ENCODE assay signal across 8 cellular contexts in genomic region chr3:71875461-71875947, GRCh38.
A peak's percentile ranks its signal among the peaks of the same experiment; 100 is the strongest.
DNase-seq lines count a peak whose midpoint lies in the region; ATAC-seq and TF ChIP-seq lines count a peak whose summit lies in the region.

No MANE protein-coding gene starts in this region.

- TF ChIP-seq CTCF in RWPE2 (IDR thresholded peaks at IDR 0.05; ENCODE audit: poor library complexity, severe bottlenecking) = peak; percentile 89
- TF ChIP-seq CTCF in osteoblast (IDR thresholded peaks at IDR 0.05; ENCODE audit: extremely low read depth, low read depth, low read length) = peak; percentile 96
- TF ChIP-seq CTCF in thyroid gland (IDR thresholded peaks at IDR 0.05) = peak; percentile 60 to 92 (median 75)

- in situ Hi-C loops in G401 (cut with HindIII; ENCODE audit: low sequenced_read_pairs) = no loop called here

- H3K27ac ChIP-seq in RWPE2 (ENCODE audit: poor library complexity, severe bottlenecking) (no peak overlapping the region), osteoblast (ENCODE audit: low read depth, low read length) (no peak overlapping the region), thyroid gland (no peak overlapping the region)

- DNase-seq in G401 (ENCODE audit: low spot score) (peak; percentile 67), RWPE2 (ENCODE audit: low spot score) (no peak), activated gamma-delta T cell treated with Interleukin-2 at 50 U/mL for 16 hours (peak; percentile 75), foreskin melanocyte (peak; percentile 63), osteoblast (ENCODE audit: insufficient read length, low spot score, missing footprints) (peak; percentile 94), thyroid gland (peak; percentile 79 to 80)

- no peak for TF ChIP-seq EP300 in Ishikawa (IDR thresholded peaks at IDR 0.05; ENCODE audit: borderline replicate concordance)

- intact Hi-C loops in thyroid gland (cut with DNase I) = loop anchor here (10.0 kb wide), 1 partner anchor 949 kb away; no protein-coding TSS in a partner anchor

- H3K4me1 ChIP-seq in RWPE2 (ENCODE audit: insufficient read depth, poor library complexity, severe bottlenecking) (no peaks in the 10 kb centered on the region), osteoblast (ENCODE audit: insufficient read depth, low read length) (no peaks in the 10 kb centered on the region), thyroid gland (peaks cover 0 to 7% of the 10 kb centered on the region in 2 donors)

- no peak for TF ChIP-seq POLR2A in thyroid gland (IDR thresholded peaks at IDR 0.05)

- peak; percentile 92 for TF ChIP-seq RAD21 in Ishikawa (IDR thresholded peaks at IDR 0.05; ENCODE audit: low read depth)

- H3K27me3 ChIP-seq in RWPE2 (ENCODE audit: insufficient read depth, poor library complexity, severe bottlenecking) (no peaks in the 10 kb centered on the region), osteoblast (ENCODE audit: insufficient read depth, low read length) (peaks cover 29% of the 10 kb centered on the region), thyroid gland (no peaks in the 10 kb centered on the region)

- H3K9me3 ChIP-seq in RWPE2 (ENCODE audit: severe bottlenecking) (no peaks in the 10 kb centered on the region), osteoblast (ENCODE audit: low read depth, low read length) (no peaks in the 10 kb centered on the region), thyroid gland (no peaks in the 10 kb centered on the region)

- H2AFZ ChIP-seq in osteoblast (ENCODE audit: low read length) = no peak overlapping the region

- ATAC-seq in GM21786 (IDR thresholded peaks at IDR 0.05; ENCODE audit: unreplicated experiment) = peak; percentile 93
- ATAC-seq in RWPE2 (ENCODE audit: low read depth) = peak; percentile 95

- WGBS in thyroid gland, 2 donors = 25 to 26% methylated on average over 4 of the region's 4 CpGs

- no peaks in the 10 kb centered on the region for H3K79me2 ChIP-seq in osteoblast (ENCODE audit: insufficient read depth, low read length)

- H3K4me3 ChIP-seq in RWPE2 (ENCODE audit: severe bottlenecking) = no peak overlapping the region
- H3K4me3 ChIP-seq in osteoblast (ENCODE audit: insufficient read depth, low read length) = no peak overlapping the region
- H3K4me3 ChIP-seq in thyroid gland (replicated peaks in 1 of 3) = no peak overlapping the region

- H3K36me3 ChIP-seq in RWPE2 (ENCODE audit: low read depth) (no peaks in the 10 kb centered on the region), osteoblast (ENCODE audit: insufficient read depth, low read length) (no peaks in the 10 kb centered on the region), thyroid gland (no peaks in the 10 kb centered on the region)

- H3K4me2 ChIP-seq in osteoblast (ENCODE audit: insufficient read depth, low read length) = no peak overlapping the region

- H4K20me1 ChIP-seq in osteoblast (ENCODE audit: insufficient read depth, low read length) = no peaks in the 10 kb centered on the region

TF ChIP-seq in Ishikawa, 13 proteins besides CTCF, POLR2A, EP300 and RAD21:
- TF ChIP-seq TAF1 (IDR thresholded peaks at IDR 0.05; ENCODE audit: low read depth) = no peak
- TF ChIP-seq USF1 (IDR thresholded peaks at IDR 0.05) = no peak
- no peak for TF ChIP-seq ZBTB7A (IDR thresholded peaks at IDR 0.05; ENCODE audit: low read depth)
- no peak for TF ChIP-seq TEAD4 (IDR thresholded peaks at IDR 0.05)
- no peak for TF ChIP-seq MAX (IDR thresholded peaks at IDR 0.05)
- TF ChIP-seq REST (IDR thresholded peaks at IDR 0.05; ENCODE audit: low read depth) = no peak
- no peak for TF ChIP-seq EGR1 (IDR thresholded peaks at IDR 0.05)
- no peak for TF ChIP-seq CREB1 (IDR thresholded peaks at IDR 0.05; ENCODE audit: low read depth)
- TF ChIP-seq FOXM1 (IDR thresholded peaks at IDR 0.05; ENCODE audit: borderline replicate concordance, low read depth) = no peak
- TF ChIP-seq CEBPB (IDR thresholded peaks at IDR 0.05) = no peak
- no peak for TF ChIP-seq YY1 (IDR thresholded peaks at IDR 0.05; ENCODE audit: low read depth)
- TF ChIP-seq TCF12 (IDR thresholded peaks at IDR 0.05; ENCODE audit: low read depth) = no peak
- no peak for TF ChIP-seq NFIC (IDR thresholded peaks at IDR 0.05)
